In genomic region chr13:44680746-44681355, GRCh38 we compare ENCODE assay signal across 26 cellular contexts.
DNase-seq lines count a peak whose midpoint lies in the region; ATAC-seq lines count a peak whose summit lies in the region.
"Had no signal": no experiment of that assay in that cellular context is flagged by ENCODE, and none has a peak within 500 bp of the region (broad histone marks: within the 10 kb centered on the region; RNA-seq: fewer than 3 reads in every experiment).

No MANE protein-coding gene starts in this region.

- peak; percentile 59 for ATAC-seq in activated naive CD8-positive, alpha-beta T cell treated with anti-CD3 and anti-CD28 coated beads, Interleukin-2, amount 50 U/mL, for 24 hours
- peak; percentile 32 for ATAC-seq in activated T-helper 17 cell treated with anti-CD3 and anti-CD28 coated beads, Interleukin-2, amount 50 U/mL, for 72 hours (replicated peaks)
- ATAC-seq in HG03565 (IDR thresholded peaks at IDR 0.05; ENCODE audit: unreplicated experiment) = no peak
- ATAC-seq: HepG2, Panc1 had no signal

- DNase-seq in activated naive CD8-positive, alpha-beta T cell treated with anti-CD3 and anti-CD28 coated beads, Interleukin-2, amount 50 U/mL, for 24 hours = no peak
- no peak for DNase-seq in activated naive CD8-positive, alpha-beta T cell treated with anti-CD3 and anti-CD28 coated beads for 36 hours
- peak; percentile 7 for DNase-seq in islet precursor cell
- no peak for DNase-seq in NCI-H510A (lab: John Stamatoyannopoulos, UW)
- no peak for DNase-seq in activated naive CD4-positive, alpha-beta T cell (lab: John Stamatoyannopoulos, UW)
- no peak for DNase-seq in CD1c-positive myeloid dendritic cell (ENCODE audit: extremely low spot score)
- DNase-seq: ACHN; Caco-2; CD4-positive, alpha-beta memory T cell; DMS 273 treated with DMSO at 0.1 percent for 48 hours; DMS79 treated with DMSO at 0.1 percent for 48 hours; H9; HFFc6; KBM-7; MM.1S; NCI-H1048; NCI-H1436; NCI-H187 treated with DMSO at 0.1 percent for 48 hours; NCI-H524; NCI-H774; NK-92 treated with Interleukin-12 subunit alpha and Interleukin-12 subunit beta, amount 100 ng/mL, for 24 hours; SJCRH30 had no signal

- H3K27me3 Mint-ChIP-seq in activated naive CD8-positive, alpha-beta T cell treated with anti-CD3 and anti-CD28 coated beads, Interleukin-2, amount 50 U/mL, for 24 hours = peaks cover 3% of the 10 kb centered on the region
- H3K27me3 Mint-ChIP-seq in activated naive CD8-positive, alpha-beta T cell treated with anti-CD3 and anti-CD28 coated beads for 36 hours = peaks cover 4% of the 10 kb centered on the region
- no peaks in the 10 kb centered on the region for H3K27me3 Mint-ChIP-seq in activated T-helper 17 cell treated with anti-CD3 and anti-CD28 coated beads, Interleukin-2, amount 50 U/mL, for 72 hours
- H3K27me3 Mint-ChIP-seq: CD4-positive, alpha-beta memory T cell had no signal

- H3K9me3 Mint-ChIP-seq in activated naive CD8-positive, alpha-beta T cell treated with anti-CD3 and anti-CD28 coated beads, Interleukin-2, amount 50 U/mL, for 24 hours = peaks cover 11% of the 10 kb centered on the region
- H3K9me3 Mint-ChIP-seq in activated naive CD8-positive, alpha-beta T cell treated with anti-CD3 and anti-CD28 coated beads for 36 hours = peaks cover 5% of the 10 kb centered on the region
- peaks cover 4% of the 10 kb centered on the region for H3K9me3 Mint-ChIP-seq in activated T-helper 17 cell treated with anti-CD3 and anti-CD28 coated beads, Interleukin-2, amount 50 U/mL, for 72 hours
- H3K9me3 Mint-ChIP-seq: HFFc6 had no signal

- H3K36me3 Mint-ChIP-seq in activated naive CD8-positive, alpha-beta T cell treated with anti-CD3 and anti-CD28 coated beads, Interleukin-2, amount 50 U/mL, for 24 hours (ENCODE audit: low read depth) = no peaks in the 10 kb centered on the region
- H3K36me3 Mint-ChIP-seq in activated naive CD8-positive, alpha-beta T cell treated with anti-CD3 and anti-CD28 coated beads for 36 hours = peaks cover 2% of the 10 kb centered on the region
- H3K36me3 Mint-ChIP-seq in activated T-helper 17 cell treated with anti-CD3 and anti-CD28 coated beads, Interleukin-2, amount 50 U/mL, for 72 hours (ENCODE audit: low read depth) = no peaks in the 10 kb centered on the region
- H3K36me3 Mint-ChIP-seq: CD4-positive, alpha-beta memory T cell had no signal

- no peak overlapping the region for H3K27ac Mint-ChIP-seq in activated naive CD8-positive, alpha-beta T cell treated with anti-CD3 and anti-CD28 coated beads, Interleukin-2, amount 50 U/mL, for 24 hours
- no peak overlapping the region for H3K27ac Mint-ChIP-seq in activated naive CD8-positive, alpha-beta T cell treated with anti-CD3 and anti-CD28 coated beads for 36 hours
- H3K27ac Mint-ChIP-seq in activated T-helper 17 cell treated with anti-CD3 and anti-CD28 coated beads, Interleukin-2, amount 50 U/mL, for 72 hours = no peak overlapping the region
- H3K27ac Mint-ChIP-seq: CD4-positive, alpha-beta memory T cell; HFFc6 had no signal

- no peak overlapping the region for H3K4me3 Mint-ChIP-seq in activated naive CD8-positive, alpha-beta T cell treated with anti-CD3 and anti-CD28 coated beads, Interleukin-2, amount 50 U/mL, for 24 hours
- no peak overlapping the region for H3K4me3 Mint-ChIP-seq in activated naive CD8-positive, alpha-beta T cell treated with anti-CD3 and anti-CD28 coated beads for 36 hours
- no peak overlapping the region for H3K4me3 Mint-ChIP-seq in activated T-helper 17 cell treated with anti-CD3 and anti-CD28 coated beads, Interleukin-2, amount 50 U/mL, for 72 hours
- H3K4me3 Mint-ChIP-seq: CD4-positive, alpha-beta memory T cell; H9; HFFc6 had no signal

- peaks cover 19% of the 10 kb centered on the region for H3K4me1 Mint-ChIP-seq in activated naive CD8-positive, alpha-beta T cell treated with anti-CD3 and anti-CD28 coated beads, Interleukin-2, amount 50 U/mL, for 24 hours
- H3K4me1 Mint-ChIP-seq in activated naive CD8-positive, alpha-beta T cell treated with anti-CD3 and anti-CD28 coated beads for 36 hours = peaks cover 8% of the 10 kb centered on the region
- H3K4me1 Mint-ChIP-seq in activated T-helper 17 cell treated with anti-CD3 and anti-CD28 coated beads, Interleukin-2, amount 50 U/mL, for 72 hours = peaks cover 5% of the 10 kb centered on the region
